Comparison of ENCODE assay signal across 9 cellular contexts in the genomic region with DNA sequence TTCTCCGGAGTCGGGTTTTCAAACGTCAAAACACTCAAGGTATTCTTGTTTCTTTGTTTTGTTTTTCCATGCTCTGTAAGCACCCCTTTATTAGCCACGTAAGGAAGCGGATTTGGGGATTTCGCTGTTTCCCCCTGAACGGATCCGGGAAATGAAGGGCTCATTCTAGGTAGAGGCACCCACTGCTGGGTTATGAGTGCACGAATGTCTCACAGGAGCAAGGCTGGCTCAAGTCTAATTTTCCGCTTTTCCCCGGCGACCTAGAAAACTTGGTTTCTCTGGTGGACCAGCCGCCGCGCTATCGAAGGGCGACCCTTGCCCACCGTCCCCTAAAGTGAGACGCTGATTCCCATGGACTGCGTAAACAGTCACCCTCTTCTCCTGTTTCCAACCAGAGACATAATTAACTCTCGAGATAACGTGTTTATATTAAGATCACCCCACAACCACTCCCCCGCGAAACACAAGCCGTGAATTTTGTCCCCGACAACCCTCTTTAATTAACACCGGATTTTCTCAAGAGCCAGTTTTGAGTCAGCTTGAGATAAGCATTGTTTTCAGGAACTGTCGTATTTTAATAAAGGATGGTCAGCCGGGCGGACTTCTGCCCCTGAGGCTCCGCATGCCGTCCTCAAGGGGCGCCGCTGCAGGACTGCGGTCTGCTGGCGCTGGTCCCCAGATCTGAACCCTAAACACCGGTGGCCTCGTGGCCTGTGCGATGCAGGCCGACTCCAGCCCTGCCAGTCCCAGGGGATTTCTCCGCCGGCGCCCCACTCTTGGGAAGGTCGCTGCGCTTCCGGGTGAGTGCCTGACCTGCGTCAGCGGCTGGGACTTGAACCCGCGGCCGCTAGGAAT. TPM values are rescaled to one million over a fixed set of nuclear protein-coding genes. Genes with fewer than 3 reads are reported as not detected.
A peak's percentile ranks its signal among the peaks of the same experiment; 100 is the strongest.
DNase-seq lines count a peak whose midpoint lies in the region; ATAC-seq and TF ChIP-seq lines count a peak whose summit lies in the region.
"Had no signal": no experiment of that assay in that cellular context is flagged by ENCODE, and none has a peak within 500 bp of the region (broad histone marks: within the 10 kb centered on the region; RNA-seq: fewer than 3 reads in every experiment).

No MANE protein-coding gene starts in this region.

- peaks cover 49% of the 10 kb centered on the region for H3K27me3 Mint-ChIP-seq in T-helper 1 cell treated with Interleukin-12 subunit alpha and Interleukin-12 subunit beta and Interleukin-4 antibody, amounts not matched to agents 30 μg/mL and 1 μg/mL, for 36 hours (ENCODE audit: low read depth)
- H3K27me3 Mint-ChIP-seq in chondrocyte (ENCODE audit: low read depth), result peaks cover 32% of the 10 kb centered on the region
- peaks cover 54% of the 10 kb centered on the region for H3K27me3 Mint-ChIP-seq in stimulated activated naive CD8-positive, alpha-beta T cell treated with anti-CD3 and anti-CD28 coated beads, Interleukin-15, amount 100 ng/mL, for 72 hours

- no peaks in the 10 kb centered on the region for H3K36me3 Mint-ChIP-seq in T-helper 1 cell treated with Interleukin-12 subunit alpha and Interleukin-12 subunit beta and Interleukin-4 antibody, amounts not matched to agents 30 μg/mL and 1 μg/mL, for 36 hours (ENCODE audit: low read depth)
- no peaks in the 10 kb centered on the region for H3K36me3 Mint-ChIP-seq in chondrocyte (ENCODE audit: low read depth)

- peaks cover 14% of the 10 kb centered on the region for H3K4me1 Mint-ChIP-seq in T-helper 1 cell treated with Interleukin-12 subunit alpha and Interleukin-12 subunit beta and Interleukin-4 antibody, amounts not matched to agents 30 μg/mL and 1 μg/mL, for 36 hours (ENCODE audit: low read depth)
- peaks cover 19% of the 10 kb centered on the region for H3K4me1 Mint-ChIP-seq in chondrocyte (ENCODE audit: low read depth)
- H3K4me1 Mint-ChIP-seq in stimulated activated naive CD8-positive, alpha-beta T cell treated with anti-CD3 and anti-CD28 coated beads, Interleukin-15, amount 100 ng/mL, for 72 hours, result peaks cover 19% of the 10 kb centered on the region

- TF ChIP-seq CTCF in chondrocyte (IDR thresholded peaks at IDR 0.05), result peak; percentile 72

- DNase-seq in T-helper 1 cell (no peak), chondrocyte (ENCODE audit: low spot score) (no peak), kidney glomerular epithelial cell (lab: John Stamatoyannopoulos, UW) (peak; percentile 32), GDM1 (lab: John Stamatoyannopoulos, UW) (no peak)
- peak in 1 of 2 donors; percentile 2 for DNase-seq in stimulated activated naive CD8-positive, alpha-beta T cell treated with anti-CD3 and anti-CD28 coated beads, Interleukin-15, amount 100 ng/mL, for 72 hours
- no peak for DNase-seq in stimulated activated naive CD4-positive, alpha-beta T cell treated with Interleukin-2 at 50 U/mL for 16 hours (lab: John Stamatoyannopoulos, UW)

- H3K27ac Mint-ChIP-seq in T-helper 1 cell treated with Interleukin-12 subunit alpha and Interleukin-12 subunit beta and Interleukin-4 antibody, amounts not matched to agents 30 μg/mL and 1 μg/mL, for 36 hours, result peak overlapping the region; percentile 55
- peak overlapping the region; percentile 60 for H3K27ac Mint-ChIP-seq in chondrocyte (ENCODE audit: unreplicated experiment)
- H3K27ac Mint-ChIP-seq in stimulated activated naive CD8-positive, alpha-beta T cell treated with anti-CD3 and anti-CD28 coated beads, Interleukin-15, amount 100 ng/mL, for 72 hours, result peak overlapping the region in 1 of 2 donors; percentile 8

- H3K4me3 Mint-ChIP-seq in T-helper 1 cell treated with Interleukin-12 subunit alpha and Interleukin-12 subunit beta and Interleukin-4 antibody, amounts not matched to agents 30 μg/mL and 1 μg/mL, for 36 hours, result peak overlapping the region; percentile 40
- H3K4me3 Mint-ChIP-seq in chondrocyte (ENCODE audit: unreplicated experiment), result peak overlapping the region; percentile 90
- H3K4me3 Mint-ChIP-seq in stimulated activated naive CD8-positive, alpha-beta T cell treated with anti-CD3 and anti-CD28 coated beads, Interleukin-15, amount 100 ng/mL, for 72 hours, result peak overlapping the region; percentile 62 to 76

- peaks cover 12% of the 10 kb centered on the region for H3K9me3 Mint-ChIP-seq in T-helper 1 cell treated with Interleukin-12 subunit alpha and Interleukin-12 subunit beta and Interleukin-4 antibody, amounts not matched to agents 30 μg/mL and 1 μg/mL, for 36 hours
- H3K9me3 Mint-ChIP-seq in chondrocyte (ENCODE audit: low read depth), result peaks cover 29% of the 10 kb centered on the region
- H3K9me3 Mint-ChIP-seq in stimulated activated naive CD8-positive, alpha-beta T cell treated with anti-CD3 and anti-CD28 coated beads, Interleukin-15, amount 100 ng/mL, for 72 hours, result peaks cover 4 to 19% of the 10 kb centered on the region in 2 donors

- peak; percentile 29 for ATAC-seq in stimulated activated naive CD8-positive, alpha-beta T cell treated with anti-CD3 and anti-CD28 coated beads, Interleukin-15, amount 100 ng/mL, for 72 hours
- ATAC-seq in GM18867 (IDR thresholded peaks at IDR 0.05; ENCODE audit: unreplicated experiment), result no peak

RNA-seq across cellular contexts. Expression of a gene that starts 0.5 kb away (rescaled TPM):
- 0.15 to 2.7 TPM (median 1.8 TPM) in 3 replicates for total RNA-seq in chondrocyte
- total RNA-seq: SK-MEL-5 had no signal

Comparison
In these comparisons a context has a peak if more than half of its experiments do, and no peak if none do; other contexts are left out.
1. H3K4me3 Mint-ChIP-seq: peak in every context shown above with its lines; median percentile 90 in chondrocyte; 69 in stimulated activated naive CD8-positive, alpha-beta T cell treated with anti-CD3 and anti-CD28 coated beads, Interleukin-15, amount 100 ng/mL, for 72 hours; 40 in T-helper 1 cell treated with Interleukin-12 subunit alpha and Interleukin-12 subunit beta and Interleukin-4 antibody, amounts not matched to agents 30 μg/mL and 1 μg/mL, for 36 hours.